ENCODE assay signal across 1 cellular context in genomic region chr1:182087304-182087703, GRCh38.
TF ChIP-seq lines count a peak whose summit lies in the region.

No MANE protein-coding gene starts in this region.

TF ChIP-seq in K562, 482 proteins besides CTCF, POLR2A, EP300 and RAD21 (continued from another document):
- TF ChIP-seq ESRRA (IDR thresholded peaks at IDR 0.05; ENCODE audit: borderline replicate concordance, low read depth) = peak; percentile 51; the same call in 1 of the 2 replicates
- peak; percentile 4 to 13; a peak in 1 of 4 replicates for TF ChIP-seq NRF1 (conservative IDR thresholded peaks at IDR 0.05 in 1 of 2, IDR thresholded peaks at IDR 0.05 in 1 of 2)
- TF ChIP-seq ATF7 (IDR thresholded peaks at IDR 0.05) = 0 out of 2 replicates have a peak, but pooled peaks have one; percentile 19
- 0 out of 2 replicates have a peak, but pooled peaks have one; percentile 30 for TF ChIP-seq ZNF766 (CRISPR knock-in tag; conservative IDR thresholded peaks at IDR 0.05)
- TF ChIP-seq GATA2 (CRISPR knock-in tag; IDR thresholded peaks at IDR 0.05) = peak; percentile 61
- no peak for TF ChIP-seq GATAD2B (IDR thresholded peaks at IDR 0.05; ENCODE audit: borderline replicate concordance)
- TF ChIP-seq, protein P1, sequence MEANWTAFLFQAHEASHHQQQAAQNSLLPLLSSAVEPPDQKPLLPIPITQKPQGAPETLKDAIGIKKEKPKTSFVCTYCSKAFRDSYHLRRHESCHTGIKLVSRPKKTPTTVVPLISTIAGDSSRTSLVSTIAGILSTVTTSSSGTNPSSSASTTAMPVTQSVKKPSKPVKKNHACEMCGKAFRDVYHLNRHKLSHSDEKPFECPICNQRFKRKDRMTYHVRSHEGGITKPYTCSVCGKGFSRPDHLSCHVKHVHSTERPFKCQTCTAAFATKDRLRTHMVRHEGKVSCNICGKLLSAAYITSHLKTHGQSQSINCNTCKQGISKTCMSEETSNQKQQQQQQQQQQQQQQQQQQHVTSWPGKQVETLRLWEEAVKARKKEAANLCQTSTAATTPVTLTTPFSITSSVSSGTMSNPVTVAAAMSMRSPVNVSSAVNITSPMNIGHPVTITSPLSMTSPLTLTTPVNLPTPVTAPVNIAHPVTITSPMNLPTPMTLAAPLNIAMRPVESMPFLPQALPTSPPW (CRISPR knock-in tag; IDR thresholded peaks at IDR 0.05) = peak; percentile 14; the same call in 1 of the 2 replicates
- TF ChIP-seq RCOR1 (IDR thresholded peaks at IDR 0.05; ENCODE audit: borderline replicate concordance in 1 of 2, low read depth in 2 of 2, low read length in 2 of 2) = 0 out of 4 replicates have a peak, but pooled peaks of 1 of the 2 experiments have one; percentile 2
